ENCODE assay signal across 16 cellular contexts in the genomic region with DNA sequence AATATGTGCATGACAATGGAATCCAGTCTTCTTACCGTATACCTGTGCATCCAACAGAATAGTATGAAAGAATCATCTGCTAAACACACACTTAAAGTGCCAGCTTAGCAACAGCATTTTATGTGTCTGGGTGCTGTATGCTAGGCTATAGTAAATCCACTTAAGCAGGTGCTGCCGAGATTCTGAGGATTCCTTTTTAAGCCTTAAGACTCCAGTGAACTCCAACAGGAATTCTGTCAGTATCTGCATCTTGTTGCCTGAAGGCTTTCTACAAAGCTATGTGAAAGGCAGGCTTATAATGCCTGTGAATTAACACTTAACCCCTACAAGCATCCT.
DNase-seq lines count a peak whose midpoint lies in the region; ATAC-seq and TF ChIP-seq lines count a peak whose summit lies in the region.
"Had no signal": no experiment of that assay in that cellular context is flagged by ENCODE, and none has a peak within 500 bp of the region (broad histone marks: within the 10 kb centered on the region; RNA-seq: fewer than 3 reads in every experiment).

No MANE protein-coding gene starts in this region.

- H2AFZ ChIP-seq in fibroblast of lung (ENCODE audit: low read length) (no peak overlapping the region), osteoblast (ENCODE audit: low read length) (no peak overlapping the region)

- H3K79me2 ChIP-seq in fibroblast of lung (ENCODE audit: control insufficient read depth, insufficient read depth, low read length): no peaks in the 10 kb centered on the region
- H3K79me2 ChIP-seq in osteoblast (ENCODE audit: insufficient read depth, low read length): no peaks in the 10 kb centered on the region

- no peak overlapping the region for H3K4me3 ChIP-seq in NT2/D1 (ENCODE audit: insufficient read length, low read depth)
- no peak overlapping the region for H3K4me3 ChIP-seq in fibroblast of lung (replicated peaks in 1 of 4; ENCODE audit: control extremely low read depth in 1 of 4, insufficient read depth in 1 of 4, low read depth in 3 of 4, low read length in 4 of 4)
- no peak overlapping the region for H3K4me3 ChIP-seq in osteoblast (ENCODE audit: insufficient read depth, low read length)
- H3K4me3 ChIP-seq: SJSA1 had no signal

- H3K4me1 ChIP-seq in NT2/D1 (ENCODE audit: insufficient read depth, insufficient read length) (no peaks in the 10 kb centered on the region), fibroblast of lung (ENCODE audit: control insufficient read depth, extremely low read depth, insufficient read depth, low read length) (peaks cover 8% of the 10 kb centered on the region), osteoblast (ENCODE audit: insufficient read depth, low read length) (peaks cover 11% of the 10 kb centered on the region)

- no peaks in the 10 kb centered on the region for H3K9me3 ChIP-seq in NT2/D1 (ENCODE audit: insufficient read depth, low read length)
- H3K9me3 ChIP-seq in fibroblast of lung (ENCODE audit: control insufficient read depth, insufficient read depth, low read depth, low read length): no peaks in the 10 kb centered on the region
- no peaks in the 10 kb centered on the region for H3K9me3 ChIP-seq in osteoblast (ENCODE audit: low read depth, low read length)
- H3K9me3 ChIP-seq: SJSA1 had no signal

- H3K4me2 ChIP-seq in fibroblast of lung (ENCODE audit: extremely low read depth, insufficient read depth, low read length) (peak overlapping the region; percentile 58), osteoblast (ENCODE audit: insufficient read depth, low read length) (peak overlapping the region; percentile 43)

- no peaks in the 10 kb centered on the region for H3K27me3 ChIP-seq in NT2/D1 (ENCODE audit: insufficient read depth, insufficient read length)
- H3K27me3 ChIP-seq in fibroblast of lung (ENCODE audit: control insufficient read depth, insufficient read depth, low read length): no peaks in the 10 kb centered on the region
- no peaks in the 10 kb centered on the region for H3K27me3 ChIP-seq in osteoblast (ENCODE audit: insufficient read depth, low read length)
- H3K27me3 ChIP-seq: SJSA1 had no signal

- no peak for TF ChIP-seq CTCF in fibroblast of lung (conservative IDR thresholded peaks at IDR 0.05 in 1 of 2, IDR thresholded peaks at IDR 0.05 in 1 of 2; ENCODE audit: low read depth in 1 of 2, low read length in 2 of 2)
- no peak for TF ChIP-seq CTCF in osteoblast (IDR thresholded peaks at IDR 0.05; ENCODE audit: extremely low read depth, low read depth, low read length)

- H3K27ac ChIP-seq in fibroblast of lung (ENCODE audit: insufficient read depth, low read length): no peak overlapping the region
- no peak overlapping the region for H3K27ac ChIP-seq in osteoblast (ENCODE audit: low read depth, low read length)
- H3K27ac ChIP-seq: RWPE1, SJSA1 had no signal

- no peak for ATAC-seq in GM21390 (IDR thresholded peaks at IDR 0.05; ENCODE audit: unreplicated experiment)

- DNase-seq in ELF-1 (ENCODE audit: low read depth, low spot score) (peak; percentile 41), NT2/D1 (ENCODE audit: low read depth, low spot score) (peak; percentile 13), fibroblast of lung (ENCODE audit: low read depth in 2 of 2) (no peak), osteoblast (ENCODE audit: insufficient read length, low spot score, missing footprints) (no peak), NCI-H2227 (lab: John Stamatoyannopoulos, UW; ENCODE audit: unreplicated experiment) (no peak), 8988T (no peak), NCI-H187 (lab: John Stamatoyannopoulos, UW) (no peak)
- DNase-seq: CD4-positive, CD25-positive, alpha-beta regulatory T cell; DMS79 treated with DMSO at 0.1 percent for 48 hours; GDM1; NCI-H1930; NCI-H2171 treated with DMSO at 0.1 percent for 48 hours; NCI-H510A had no signal

- no peak overlapping the region for H3K9ac ChIP-seq in NT2/D1 (ENCODE audit: insufficient read length, low read depth)
- no peak overlapping the region for H3K9ac ChIP-seq in fibroblast of lung (ENCODE audit: insufficient read depth, low read length)

- H3K36me3 ChIP-seq in NT2/D1 (ENCODE audit: insufficient read depth, insufficient read length, low read length) (no peaks in the 10 kb centered on the region), fibroblast of lung (ENCODE audit: control insufficient read depth, insufficient read depth, low read length) (no peaks in the 10 kb centered on the region), osteoblast (ENCODE audit: insufficient read depth, low read length) (no peaks in the 10 kb centered on the region)
- H3K36me3 ChIP-seq: SJSA1 had no signal

- H4K20me1 ChIP-seq in fibroblast of lung (ENCODE audit: control insufficient read depth, extremely low read depth, insufficient read depth, low read length) (no peaks in the 10 kb centered on the region), osteoblast (ENCODE audit: insufficient read depth, low read length) (no peaks in the 10 kb centered on the region)

Comparison
In these comparisons a context has a peak if more than half of its experiments do, and no peak if none do; other contexts are left out.
1. DNase-seq: peak in ELF-1 (single experiment) and NT2/D1 (single experiment); none in fibroblast of lung (0 of 2), osteoblast (single experiment), NCI-H2227 (single experiment), 8988T (single experiment) and NCI-H187 (0 of 2).